Comparison of ENCODE assay signal across 17 cellular contexts in genomic region chr7:148151778-148152177, GRCh38.
"Had no signal": no experiment of that assay in that cellular context is flagged by ENCODE, and none has a peak within 500 bp of the region (broad histone marks: within the 10 kb centered on the region; RNA-seq: fewer than 3 reads in every experiment).

No MANE protein-coding gene starts in this region.

- H3K27ac Mint-ChIP-seq: activated naive CD4-positive, alpha-beta T cell treated with anti-CD3 and anti-CD28 coated beads, Interleukin-2, amount 10 ng/mL, durations not matched to agents 7 days and 5 days; activated T-helper 2 cell treated with anti-CD3 and anti-CD28 coated beads, Interferon-gamma antibody, Interleukin-2, Interleukin-4, amounts not matched to agents 10 μg/mL and 5 μg/mL and 100 μg/mL, durations not matched to agents 14 hours and 24 hours and 36 hours; immature natural killer cell; naive thymus-derived CD8-positive, alpha-beta T cell had no signal

- H3K9me3 ChIP-seq: mucosa of descending colon, tibial artery, uterus had no signal

- H3K4me1 Mint-ChIP-seq: activated naive CD4-positive, alpha-beta T cell treated with anti-CD3 and anti-CD28 coated beads, Interleukin-2, amount 10 ng/mL, durations not matched to agents 7 days and 5 days; immature natural killer cell; naive thymus-derived CD8-positive, alpha-beta T cell had no signal

- DNase-seq: activated CD4-positive, alpha-beta T cell treated with anti-CD3 and anti-CD28 coated beads for 48 hours; activated CD8-positive, alpha-beta memory T cell treated with anti-CD3 and anti-CD28 coated beads for 24 hours; activated naive CD4-positive, alpha-beta T cell treated with anti-CD3 and anti-CD28 coated beads, Interleukin-2, amount 10 ng/mL, durations not matched to agents 7 days and 5 days; central memory CD4-positive, alpha-beta T cell; cortex of kidney; effector CD8-positive, alpha-beta T cell; hypothalamus; immature natural killer cell; mucosa of descending colon; naive thymus-derived CD8-positive, alpha-beta T cell; right cardiac atrium; tibial artery; uterus had no signal

- ATAC-seq: mucosa of descending colon; naive thymus-derived CD8-positive, alpha-beta T cell; right cardiac atrium had no signal

- H3K36me3 Mint-ChIP-seq: activated naive CD4-positive, alpha-beta T cell treated with anti-CD3 and anti-CD28 coated beads, Interleukin-2, amount 10 ng/mL, durations not matched to agents 7 days and 5 days; immature natural killer cell had no signal

- H3K27ac ChIP-seq: epithelial cell of prostate, tibial artery, uterus had no signal

- H3K4me3 Mint-ChIP-seq: activated naive CD4-positive, alpha-beta T cell treated with anti-CD3 and anti-CD28 coated beads, Interleukin-2, amount 10 ng/mL, durations not matched to agents 7 days and 5 days; immature natural killer cell; naive thymus-derived CD8-positive, alpha-beta T cell had no signal

- H3K27me3 Mint-ChIP-seq: activated naive CD4-positive, alpha-beta T cell treated with anti-CD3 and anti-CD28 coated beads, Interleukin-2, amount 10 ng/mL, durations not matched to agents 7 days and 5 days had no signal

- H3K4me3 ChIP-seq: lung, mucosa of descending colon, smooth muscle cell, tibial artery, uterus had no signal

- H3K27me3 ChIP-seq: tibial artery, uterus had no signal

- H3K36me3 ChIP-seq: tibial artery, uterus had no signal

- H3K9me3 Mint-ChIP-seq: activated naive CD4-positive, alpha-beta T cell treated with anti-CD3 and anti-CD28 coated beads, Interleukin-2, amount 10 ng/mL, durations not matched to agents 7 days and 5 days; activated T-helper 2 cell treated with anti-CD3 and anti-CD28 coated beads, Interferon-gamma antibody, Interleukin-2, Interleukin-4, amounts not matched to agents 10 μg/mL and 5 μg/mL and 100 μg/mL, durations not matched to agents 14 hours and 24 hours and 36 hours had no signal

- H3K4me2 ChIP-seq: smooth muscle cell had no signal
